9 cellular contexts compared by ENCODE assay signal in the genomic region with DNA sequence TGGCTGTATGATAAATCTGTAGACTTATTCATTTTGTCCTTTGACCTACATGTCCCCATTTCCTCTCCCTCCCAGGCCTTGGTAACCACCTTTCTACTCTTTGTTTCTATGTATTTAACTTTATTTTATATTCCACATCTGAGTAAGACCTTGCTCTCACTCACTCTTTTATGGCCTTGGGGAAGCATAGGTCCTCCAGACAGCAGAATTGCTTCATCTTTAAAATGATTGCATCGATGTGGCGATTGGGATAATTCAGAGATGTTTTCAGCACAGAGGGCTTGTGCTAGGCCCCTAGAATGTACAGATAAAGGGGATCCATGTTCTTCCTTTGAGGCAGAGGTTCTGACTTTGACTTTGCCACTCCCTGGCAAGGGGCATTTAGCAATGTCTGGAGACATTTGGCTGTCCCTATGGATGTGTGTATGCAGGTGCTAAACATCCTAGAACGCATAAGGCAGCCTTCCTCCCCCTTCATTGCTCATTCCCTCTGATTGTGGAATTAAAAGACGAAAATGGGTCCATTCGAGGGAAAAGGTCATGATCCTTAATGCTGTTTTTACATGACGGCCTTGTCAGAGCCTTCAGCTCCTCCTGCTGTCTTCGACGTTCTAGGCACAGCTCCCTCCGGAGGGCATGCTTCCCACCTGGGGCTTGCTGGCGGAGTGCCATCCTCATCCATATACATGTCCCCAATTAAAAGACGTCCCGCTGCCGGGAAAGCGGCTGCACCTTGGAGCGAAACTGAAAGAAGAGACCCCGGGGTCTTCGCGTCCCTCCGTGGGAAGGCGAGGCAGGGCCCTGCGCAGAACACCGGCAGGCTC. TPM values are rescaled to one million over a fixed set of nuclear protein-coding genes. Genes with fewer than 3 reads are reported as not detected.
A peak's percentile ranks its signal among the peaks of the same experiment; 100 is the strongest.
DNase-seq lines count a peak whose midpoint lies in the region; TF ChIP-seq lines count a peak whose summit lies in the region.
"Had no signal": no experiment of that assay in that cellular context is flagged by ENCODE, and none has a peak within 500 bp of the region (broad histone marks: within the 10 kb centered on the region; RNA-seq: fewer than 3 reads in every experiment).

No MANE protein-coding gene starts in this region.

- no peaks in the 10 kb centered on the region for H3K27me3 Mint-ChIP-seq in activated CD4-positive, alpha-beta memory T cell treated with anti-CD3 and anti-CD28 coated beads, Interleukin-2, amount 10 ng/mL, durations not matched to agents 7 days and 5 days

- WGBS in ovary, 3 donors, result 17 to 18% (median 18%) methylated on average over 19 to 22 of the region's 22 CpGs

- H3K4me3 ChIP-seq in ovary, result peak overlapping the region; percentile 42

- H3K27ac ChIP-seq in epithelial cell of prostate, result peak overlapping the region; percentile 95
- no peak overlapping the region for H3K27ac ChIP-seq in ovary

- TF ChIP-seq POLR2A in ovary (IDR thresholded peaks at IDR 0.05), result no peak

- no peak overlapping the region for H3K27ac Mint-ChIP-seq in activated CD4-positive, alpha-beta memory T cell treated with anti-CD3 and anti-CD28 coated beads, Interleukin-2, amount 10 ng/mL, durations not matched to agents 7 days and 5 days

- H3K4me1 ChIP-seq in ovary (ENCODE audit: insufficient read depth), result no peaks in the 10 kb centered on the region

- H3K9me3 ChIP-seq in ovary, result no peaks in the 10 kb centered on the region

- CTCF ChIA-PET in activated CD4-positive, alpha-beta memory T cell treated with anti-CD3 and anti-CD28 coated beads, Interleukin-2, amount 10 ng/mL, durations not matched to agents 7 days and 5 days (lab: Charles Lee), result no interaction called here

- DNase-seq in DMS 273 treated with DMSO at 0.1 percent for 48 hours (lab: John Stamatoyannopoulos, UW) (peak; percentile 28), NCI-H2171 treated with DMSO at 0.1 percent for 48 hours (lab: John Stamatoyannopoulos, UW) (peak; percentile 41), epithelial cell of prostate (ENCODE audit: low read depth, low spot score) (no peak), ovary (peak in 2 of 5 donors; percentile 24 to 29), GM19240 (ENCODE audit: insufficient read length, low spot score) (no peak), T-helper 9 cell (no peak)
- no peak for DNase-seq in effector CD8-positive, alpha-beta T cell (lab: John Stamatoyannopoulos, UW)
- no peak for DNase-seq in activated CD4-positive, alpha-beta memory T cell treated with anti-CD3 and anti-CD28 coated beads, Interleukin-2, amount 10 ng/mL, durations not matched to agents 7 days and 5 days

- TF ChIP-seq CTCF in ovary (IDR thresholded peaks at IDR 0.05), result no peak

- no peaks in the 10 kb centered on the region for H3K27me3 ChIP-seq in ovary

- no peaks in the 10 kb centered on the region for H3K4me1 Mint-ChIP-seq in activated CD4-positive, alpha-beta memory T cell treated with anti-CD3 and anti-CD28 coated beads, Interleukin-2, amount 10 ng/mL, durations not matched to agents 7 days and 5 days

- no peaks in the 10 kb centered on the region for H3K36me3 ChIP-seq in ovary

- intact Hi-C loops in ovary (cut with DNase I), result no loop called here

- no peaks in the 10 kb centered on the region for H3K9me3 Mint-ChIP-seq in activated CD4-positive, alpha-beta memory T cell treated with anti-CD3 and anti-CD28 coated beads, Interleukin-2, amount 10 ng/mL, durations not matched to agents 7 days and 5 days

- TF ChIP-seq EP300 in ovary (IDR thresholded peaks at IDR 0.05), result no peak

- POLR2A ChIA-PET in activated CD4-positive, alpha-beta memory T cell treated with anti-CD3 and anti-CD28 coated beads, Interleukin-2, amount 10 ng/mL, durations not matched to agents 7 days and 5 days (lab: Charles Lee), result no interaction called here

- no peak overlapping the region for H3K4me3 Mint-ChIP-seq in activated CD4-positive, alpha-beta memory T cell treated with anti-CD3 and anti-CD28 coated beads, Interleukin-2, amount 10 ng/mL, durations not matched to agents 7 days and 5 days

- H3K36me3 Mint-ChIP-seq in activated CD4-positive, alpha-beta memory T cell treated with anti-CD3 and anti-CD28 coated beads, Interleukin-2, amount 10 ng/mL, durations not matched to agents 7 days and 5 days (ENCODE audit: low read depth), result no peaks in the 10 kb centered on the region

RNA-seq across cellular contexts. Expression of a gene that starts 1.1 kb away (rescaled TPM):
- total RNA-seq in ovary, result 1 to 10 TPM in 1 of 7 donors, under 1 TPM in 4, not detected in 2; 0.22 to 2.0 (median 0.42) TPM
- polyA plus RNA-seq in ovary, result under 1 TPM; 0.08 to 0.43 TPM
- not detected for total RNA-seq in activated CD4-positive, alpha-beta memory T cell treated with anti-CD3 and anti-CD28 coated beads, Interleukin-2, amount 10 ng/mL, durations not matched to agents 7 days and 5 days
- total RNA-seq: dermis microvascular lymphatic vessel endothelial cell had no signal

Comparison
In these comparisons a context has a peak if more than half of its experiments do, and no peak if none do; other contexts are left out.
1. DNase-seq: peak in DMS 273 treated with DMSO at 0.1 percent for 48 hours (single experiment) and NCI-H2171 treated with DMSO at 0.1 percent for 48 hours (single experiment); none in epithelial cell of prostate (single experiment), GM19240 (single experiment), effector CD8-positive, alpha-beta T cell (single experiment), activated CD4-positive, alpha-beta memory T cell treated with anti-CD3 and anti-CD28 coated beads, Interleukin-2, amount 10 ng/mL, durations not matched to agents 7 days and 5 days (single experiment) and T-helper 9 cell (single experiment).